Comparison of ENCODE assay signal across 1 cellular context in genomic region chr4:145679991-145680455, GRCh38.
TF ChIP-seq lines count a peak whose summit lies in the region.

Gene C4orf51, plus strand, starts transcription at chr4:145680146. Its CDS starts 58 bp downstream, at chr4:145680204.

TF ChIP-seq in A549, 52 proteins besides CTCF, POLR2A, EP300 and RAD21 (continued from another document):
- TF ChIP-seq MAFK (IDR thresholded peaks at IDR 0.05; ENCODE audit: partially characterized antibody) (no peak), CEBPB (IDR thresholded peaks at IDR 0.05) (no peak)
